In the genomic region with DNA sequence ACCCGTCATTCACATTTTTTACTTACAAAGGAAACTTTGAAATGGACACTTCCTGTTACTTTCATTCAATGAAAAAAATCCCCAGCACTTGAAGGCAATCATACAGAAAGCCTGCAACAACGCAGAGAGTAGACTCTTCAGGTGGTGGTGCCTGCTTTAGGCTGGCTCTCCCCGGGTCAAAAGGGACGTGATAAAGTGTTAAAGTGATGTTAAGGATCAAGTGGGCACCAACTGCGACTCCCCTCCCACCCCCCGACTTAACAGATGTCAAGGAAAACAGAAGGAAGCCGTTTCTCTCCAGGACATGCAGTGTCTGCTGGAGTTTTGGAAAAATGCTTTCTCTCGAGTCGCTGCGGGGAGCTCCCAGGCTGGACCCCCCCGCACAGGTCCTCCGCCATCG, we compare ENCODE assay signal across 8 cellular contexts. TPM values are rescaled to one million over a fixed set of nuclear protein-coding genes. Genes with fewer than 3 reads are reported as not detected.
DNase-seq lines count a peak whose midpoint lies in the region; ATAC-seq and TF ChIP-seq lines count a peak whose summit lies in the region.

No MANE protein-coding gene starts in this region.

- H3K27ac ChIP-seq in SK-N-MC (no peak overlapping the region), esophagus squamous epithelium (no peak overlapping the region)

- peaks cover 15% of the 10 kb centered on the region for H3K27me3 Mint-ChIP-seq in activated CD4-positive, alpha-beta T cell treated with anti-CD3 and anti-CD28 coated beads, Interleukin-2, amount 10 ng/mL, durations not matched to agents 24 days and 14 days

- H3K9me3 Mint-ChIP-seq in activated CD4-positive, alpha-beta T cell treated with anti-CD3 and anti-CD28 coated beads, Interleukin-2, amount 10 ng/mL, durations not matched to agents 24 days and 14 days, result no peaks in the 10 kb centered on the region

- peak overlapping the region; percentile 79 for H3K4me3 Mint-ChIP-seq in activated CD4-positive, alpha-beta T cell treated with anti-CD3 and anti-CD28 coated beads, Interleukin-2, amount 10 ng/mL, durations not matched to agents 24 days and 14 days

- peaks cover 0 to 73% (median 4%) of the 10 kb centered on the region in 4 donors for H3K27me3 ChIP-seq in esophagus squamous epithelium

- TF ChIP-seq POLR2A in esophagus squamous epithelium (IDR thresholded peaks at IDR 0.05), result no peak

- peak overlapping the region; percentile 73 for H3K27ac Mint-ChIP-seq in activated CD4-positive, alpha-beta T cell treated with anti-CD3 and anti-CD28 coated beads, Interleukin-2, amount 10 ng/mL, durations not matched to agents 24 days and 14 days

- H3K4me1 ChIP-seq in esophagus squamous epithelium, result peaks cover 15 to 37% (median 20%) of the 10 kb centered on the region in 3 donors

- DNase-seq in activated CD4-positive, alpha-beta T cell treated with anti-CD3 and anti-CD28 coated beads, Interleukin-2, amount 10 ng/mL, durations not matched to agents 24 days and 14 days, result peak; percentile 67
- DNase-seq in activated CD4-positive, alpha-beta T cell treated with anti-CD3 and anti-CD28 coated beads, Interleukin-2, amount 50 U/mL, for 4 hours, result no peak
- no peak for DNase-seq in SK-N-MC (ENCODE audit: low read depth, low spot score)
- no peak for DNase-seq in esophagus squamous epithelium (lab: John Stamatoyannopoulos, UW)
- no peak for DNase-seq in retinal pigment epithelial cell (ENCODE audit: low read depth)
- DNase-seq in stimulated activated CD4-positive, alpha-beta T cell treated with anti-CD3 and anti-CD28 coated beads, Interleukin-1b, Interleukin-23, amount 100 ng/mL, for 48 hours, result no peak

- H3K9me3 ChIP-seq in SK-N-MC (ENCODE audit: low read depth, low read length) (no peaks in the 10 kb centered on the region), esophagus squamous epithelium (no peaks in the 10 kb centered on the region)

- H3K9ac ChIP-seq in SK-N-MC (ENCODE audit: insufficient read length), result peak overlapping the region; percentile 63

- TF ChIP-seq CTCF in esophagus squamous epithelium (IDR thresholded peaks at IDR 0.05) (no peak), retinal pigment epithelial cell (conservative IDR thresholded peaks at IDR 0.05; ENCODE audit: low read depth, low read length) (no peak)

- H3K36me3 ChIP-seq in SK-N-MC (ENCODE audit: insufficient read depth, low read length) (no peaks in the 10 kb centered on the region), esophagus squamous epithelium (no peaks in the 10 kb centered on the region)

- H3K36me3 Mint-ChIP-seq in activated CD4-positive, alpha-beta T cell treated with anti-CD3 and anti-CD28 coated beads, Interleukin-2, amount 10 ng/mL, durations not matched to agents 24 days and 14 days (ENCODE audit: low read depth), result no peaks in the 10 kb centered on the region

- ATAC-seq in HG03280 (IDR thresholded peaks at IDR 0.05; ENCODE audit: unreplicated experiment) (no peak), HG03342 (IDR thresholded peaks at IDR 0.05; ENCODE audit: unreplicated experiment) (no peak)

- H3K4me1 Mint-ChIP-seq in activated CD4-positive, alpha-beta T cell treated with anti-CD3 and anti-CD28 coated beads, Interleukin-2, amount 10 ng/mL, durations not matched to agents 24 days and 14 days, result peaks cover 3% of the 10 kb centered on the region

- WGBS in esophagus squamous epithelium, 2 donors, result 3 to 7% methylated on average over 10 to 13 of the region's 13 CpGs

- intact Hi-C loops in activated CD4-positive, alpha-beta T cell treated with anti-CD3 and anti-CD28 coated beads, Interleukin-2, amount 10 ng/mL, durations not matched to agents 24 days and 14 days (cut with micrococcal nuclease), result no loop called here
- intact Hi-C loops in esophagus squamous epithelium (cut with DNase I), result no loop called here

- H3K4me3 ChIP-seq in SK-N-MC (peak overlapping the region; percentile 79), esophagus squamous epithelium (peak overlapping the region; percentile 38 to 74 (median 54)), retinal pigment epithelial cell (ENCODE audit: low read length) (peak overlapping the region; percentile 51)

RNA-seq across cellular contexts. Expression of a gene that starts 0.4 kb away (rescaled TPM):
- total RNA-seq in activated CD4-positive, alpha-beta T cell treated with anti-CD3 and anti-CD28 coated beads, Interleukin-2, amount 10 ng/mL, durations not matched to agents 24 days and 14 days, result 1.0 and 1.4 TPM in 2 replicates
- 1 to 10 TPM in 1 of 4 donors, under 1 TPM in 2, not detected in 1; 0.76 to 1.7 (median 0.92) TPM for total RNA-seq in esophagus squamous epithelium

RNA-seq across cellular contexts. Expression of a gene that starts 31.4 kb away (rescaled TPM):
- not detected in 2 replicates for total RNA-seq in activated CD4-positive, alpha-beta T cell treated with anti-CD3 and anti-CD28 coated beads, Interleukin-2, amount 10 ng/mL, durations not matched to agents 24 days and 14 days
- not detected for total RNA-seq in esophagus squamous epithelium

RNA-seq across cellular contexts. Expression of a gene that starts 32.1 kb away (rescaled TPM):
- 60.5 and 62.8 TPM in 2 replicates for total RNA-seq in activated CD4-positive, alpha-beta T cell treated with anti-CD3 and anti-CD28 coated beads, Interleukin-2, amount 10 ng/mL, durations not matched to agents 24 days and 14 days
- total RNA-seq in esophagus squamous epithelium, result 10 to 100 TPM; 24.4 to 45.5 (median 34.3) TPM
